12 cellular contexts compared by ENCODE assay signal in genomic region chr13:44759723-44760360, GRCh38.
DNase-seq lines count a peak whose midpoint lies in the region; ATAC-seq and TF ChIP-seq lines count a peak whose summit lies in the region.
"Had no signal": no experiment of that assay in that cellular context is flagged by ENCODE, and none has a peak within 500 bp of the region (broad histone marks: within the 10 kb centered on the region; RNA-seq: fewer than 3 reads in every experiment).

No MANE protein-coding gene starts in this region.

- CTCF ChIA-PET in Calu3 (lab: Charles Lee), result no interaction called here
- CTCF ChIA-PET in activated CD8-positive, alpha-beta T cell treated with anti-CD3 and anti-CD28 coated beads, Interleukin-2, amount 10 ng/mL, durations not matched to agents 7 days and 5 days (lab: Charles Lee), result interaction anchor here (0.6 kb wide), 1 partner anchor 160 kb away, joined by 3 read pairs; no protein-coding TSS in a partner anchor

- POLR2A ChIA-PET in activated CD8-positive, alpha-beta T cell treated with anti-CD3 and anti-CD28 coated beads, Interleukin-2, amount 10 ng/mL, durations not matched to agents 7 days and 5 days (lab: Charles Lee), result interaction anchor here (0.6 kb wide), 1 partner anchor 229 kb away, joined by 3 read pairs; the partner anchor contains the start of gene NUFIP1

- no peaks in the 10 kb centered on the region for H3K27me3 Mint-ChIP-seq in Calu3 (ENCODE audit: unreplicated experiment)
- H3K27me3 Mint-ChIP-seq in neural crest cell (ENCODE audit: low read depth), result no peaks in the 10 kb centered on the region
- H3K27me3 Mint-ChIP-seq in activated CD8-positive, alpha-beta T cell treated with anti-CD3 and anti-CD28 coated beads, Interleukin-2, amount 10 ng/mL, durations not matched to agents 7 days and 5 days (ENCODE audit: low read depth), result no peaks in the 10 kb centered on the region
- H3K27me3 Mint-ChIP-seq: activated naive CD8-positive, alpha-beta T cell had no signal

- peaks cover 9% of the 10 kb centered on the region for H3K36me3 Mint-ChIP-seq in Calu3 (ENCODE audit: insufficient read depth, unreplicated experiment)
- H3K36me3 Mint-ChIP-seq in neural crest cell (ENCODE audit: low read depth), result no peaks in the 10 kb centered on the region
- H3K36me3 Mint-ChIP-seq in activated CD8-positive, alpha-beta T cell treated with anti-CD3 and anti-CD28 coated beads, Interleukin-2, amount 10 ng/mL, durations not matched to agents 7 days and 5 days (ENCODE audit: low read depth), result no peaks in the 10 kb centered on the region
- H3K36me3 Mint-ChIP-seq: activated naive CD8-positive, alpha-beta T cell; CD4-positive, CD25-positive, alpha-beta regulatory T cell had no signal

- ATAC-seq in activated CD8-positive, alpha-beta T cell treated with anti-CD3 and anti-CD28 coated beads, Interleukin-2, amount 10 ng/mL, durations not matched to agents 7 days and 5 days, result no peak

- H3K27me3 ChIP-seq in ascending aorta, result no peaks in the 10 kb centered on the region

- DNase-seq in Calu3 (peak; percentile 9), NCI-H2029 treated with DMSO at 0.1 percent for 48 hours (lab: John Stamatoyannopoulos, UW) (peak; percentile 59), T47D (ENCODE audit: low read depth in 1 of 2, low spot score in 1 of 2) (peak; percentile 35 to 70), neural crest cell (ENCODE audit: low read depth, low spot score) (no peak), NK-92 (lab: John Stamatoyannopoulos, UW; ENCODE audit: unreplicated experiment) (no peak), ascending aorta (ENCODE audit: low spot score in 2 of 2) (no peak), DMS 273 treated with DMSO at 0.1 percent for 48 hours (lab: John Stamatoyannopoulos, UW) (no peak)
- no peak for DNase-seq in activated CD8-positive, alpha-beta T cell treated with anti-CD3 and anti-CD28 coated beads, Interleukin-2, amount 10 ng/mL, durations not matched to agents 7 days and 5 days
- DNase-seq: CD4-positive, CD25-positive, alpha-beta regulatory T cell; head of caudate nucleus; NCI-H1694 had no signal

- H3K27ac Mint-ChIP-seq in Calu3 (ENCODE audit: unreplicated experiment) (peak overlapping the region; percentile 87), neural crest cell (ENCODE audit: unreplicated experiment) (peak overlapping the region; percentile 48)
- H3K27ac Mint-ChIP-seq in activated CD8-positive, alpha-beta T cell treated with anti-CD3 and anti-CD28 coated beads, Interleukin-2, amount 10 ng/mL, durations not matched to agents 7 days and 5 days, result no peak overlapping the region
- H3K27ac Mint-ChIP-seq: activated naive CD8-positive, alpha-beta T cell; CD4-positive, CD25-positive, alpha-beta regulatory T cell had no signal

- H3K4me3 Mint-ChIP-seq in Calu3 (ENCODE audit: low read depth, unreplicated experiment), result peak overlapping the region; percentile 57
- H3K4me3 Mint-ChIP-seq in neural crest cell, result no peak overlapping the region
- no peak overlapping the region for H3K4me3 Mint-ChIP-seq in activated CD8-positive, alpha-beta T cell treated with anti-CD3 and anti-CD28 coated beads, Interleukin-2, amount 10 ng/mL, durations not matched to agents 7 days and 5 days
- H3K4me3 Mint-ChIP-seq: activated naive CD8-positive, alpha-beta T cell; CD4-positive, CD25-positive, alpha-beta regulatory T cell had no signal

- H3K27ac ChIP-seq in ascending aorta, result peak overlapping the region in 1 of 2 donors; percentile 3

- H3K4me3 ChIP-seq in ascending aorta, result no peak overlapping the region

- H3K9me3 ChIP-seq in ascending aorta, result no peaks in the 10 kb centered on the region

- intact Hi-C loops in Calu3 (cut with micrococcal nuclease; ENCODE audit: unreplicated experiment), result loop anchor here (10.0 kb wide), 1 partner anchor 55 kb away; no protein-coding TSS in a partner anchor
- intact Hi-C loops in ascending aorta (cut with DNase I), result loop anchor here (10.0 kb wide), 1 partner anchor 275 kb away; no protein-coding TSS in a partner anchor

- TF ChIP-seq CTCF in Calu3 (IDR thresholded peaks at IDR 0.05; ENCODE audit: unreplicated experiment), result no peak
- TF ChIP-seq CTCF in neural crest cell (conservative IDR thresholded peaks at IDR 0.05), result no peak
- no peak for TF ChIP-seq CTCF in ascending aorta (IDR thresholded peaks at IDR 0.05)

- in situ Hi-C loops in T47D (cut with HindIII; ENCODE audit: low pct_unique_long_range_greater_than_20kb, low sequenced_read_pairs), result no loop called here

- H3K4me1 Mint-ChIP-seq in Calu3 (ENCODE audit: low read depth, unreplicated experiment), result peaks cover 70% of the 10 kb centered on the region
- H3K4me1 Mint-ChIP-seq in neural crest cell, result peaks cover 44% of the 10 kb centered on the region
- no peaks in the 10 kb centered on the region for H3K4me1 Mint-ChIP-seq in activated CD8-positive, alpha-beta T cell treated with anti-CD3 and anti-CD28 coated beads, Interleukin-2, amount 10 ng/mL, durations not matched to agents 7 days and 5 days (ENCODE audit: low read depth)
- H3K4me1 Mint-ChIP-seq: CD4-positive, CD25-positive, alpha-beta regulatory T cell had no signal

- no peaks in the 10 kb centered on the region for H3K36me3 ChIP-seq in ascending aorta

- BruUV-seq in Calu3 (replicated peaks; lab: Mats Ljungman, UMichigan), result no TSS peak

- peaks cover 0 to 3% of the 10 kb centered on the region in 2 donors for H3K4me1 ChIP-seq in ascending aorta

- H3K9me3 Mint-ChIP-seq in Calu3 (ENCODE audit: low read depth, unreplicated experiment) (no peaks in the 10 kb centered on the region), neural crest cell (peaks cover 4% of the 10 kb centered on the region)
- no peaks in the 10 kb centered on the region for H3K9me3 Mint-ChIP-seq in activated CD8-positive, alpha-beta T cell treated with anti-CD3 and anti-CD28 coated beads, Interleukin-2, amount 10 ng/mL, durations not matched to agents 7 days and 5 days (ENCODE audit: insufficient read depth)

Comparison
In these comparisons a context has a peak if more than half of its experiments do, and no peak if none do; other contexts are left out.
1. DNase-seq: peak in Calu3 (single experiment), NCI-H2029 treated with DMSO at 0.1 percent for 48 hours (single experiment) and T47D (2 of 2); none in neural crest cell (single experiment), NK-92 (single experiment), ascending aorta (0 of 2), activated CD8-positive, alpha-beta T cell treated with anti-CD3 and anti-CD28 coated beads, Interleukin-2, amount 10 ng/mL, durations not matched to agents 7 days and 5 days (single experiment) and DMS 273 treated with DMSO at 0.1 percent for 48 hours (single experiment).